In the genomic region with DNA sequence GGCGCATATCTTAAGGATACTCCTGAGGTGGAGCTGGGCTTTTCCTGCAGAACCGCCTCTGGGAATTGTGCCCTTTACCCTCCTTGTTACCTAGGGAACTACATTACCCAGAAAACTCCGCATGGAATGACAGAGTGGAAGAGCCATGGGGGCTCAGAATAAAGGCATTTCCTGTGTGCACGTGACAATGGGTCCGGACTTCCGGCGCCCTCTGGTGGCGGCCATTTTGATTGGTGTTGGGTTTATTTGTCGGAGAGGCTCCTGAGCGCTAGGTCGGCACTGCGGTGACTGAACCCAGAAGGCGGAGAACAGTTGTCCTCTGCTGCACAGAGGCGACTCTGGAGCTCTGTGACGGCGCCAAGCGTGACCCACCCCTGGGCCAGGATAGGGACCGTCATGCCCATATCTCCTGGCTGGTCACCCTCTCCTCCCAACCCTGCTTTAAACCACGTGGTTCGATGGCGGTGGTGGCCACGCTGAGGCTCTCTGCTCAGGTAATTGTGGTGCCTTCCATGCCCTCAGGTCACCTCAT, we compare ENCODE assay signal across 8 cellular contexts. TPM values are rescaled to one million over a fixed set of nuclear protein-coding genes. Genes with fewer than 3 reads are reported as not detected.
A peak's percentile ranks its signal among the peaks of the same experiment; 100 is the strongest.
DNase-seq lines count a peak whose midpoint lies in the region; ATAC-seq and TF ChIP-seq lines count a peak whose summit lies in the region.

A gene (plus strand): TSS at position 229 of the 532 bp plus-strand sequence. CDS start 230 bp downstream, at position 459.

- H3K9me3 ChIP-seq in BE2C (no peaks in the 10 kb centered on the region), muscle layer of duodenum (ENCODE audit: control insufficient read depth in 1 of 2, low read length in 2 of 2) (no peaks in the 10 kb centered on the region), tibial artery (no peaks in the 10 kb centered on the region)

- ATAC-seq in GM21423 (IDR thresholded peaks at IDR 0.05; ENCODE audit: unreplicated experiment), result no peak

- DNase-seq in BE2C, result peak; percentile 52
- DNase-seq in LNCaP clone FGC (ENCODE audit: low read depth), result no peak
- peak; percentile 6 to 11 for DNase-seq in activated T-helper 1 cell treated with anti-CD3 and anti-CD28 coated beads, Interleukin-2, amount 50 U/mL, for 16 hours (ENCODE audit: low read depth in 1 of 2, low spot score in 1 of 2)
- peak; percentile 73 for DNase-seq in fibroblast of villous mesenchyme (ENCODE audit: low read depth)
- DNase-seq in tibial artery, result peak; percentile 53 to 78
- DNase-seq in HuH-7.5 (ENCODE audit: low spot score), result no peak

- H3K4me3 ChIP-seq in BE2C (ENCODE audit: low read depth, low read length) (no peak within 1 kb of the TSS), LNCaP clone FGC (ENCODE audit: low read depth, low read length) (no peak within 1 kb of the TSS), fibroblast of villous mesenchyme (ENCODE audit: low read depth, low read length) (peak within 1 kb of the TSS; percentile 65), muscle layer of duodenum (ENCODE audit: low read depth in 1 of 2, low read length in 2 of 2) (peak within 1 kb of the TSS; percentile 55 to 62), tibial artery (peak within 1 kb of the TSS; percentile 47 to 55)

- H3K36me3 ChIP-seq in BE2C (peaks cover 22% of the 10 kb centered on the region), muscle layer of duodenum (ENCODE audit: control insufficient read depth in 1 of 2, insufficient read depth in 2 of 2, low read length in 2 of 2) (no peaks in the 10 kb centered on the region), tibial artery (peaks cover 0 to 9% (median 0%) of the 10 kb centered on the region in 3 donors)

- H3K27me3 ChIP-seq in BE2C (no peaks in the 10 kb centered on the region), muscle layer of duodenum (ENCODE audit: low read depth, low read length) (no peaks in the 10 kb centered on the region), tibial artery (no peaks in the 10 kb centered on the region)

- TF ChIP-seq CTCF in BE2C (IDR thresholded peaks at IDR 0.05; ENCODE audit: low read depth, low read length) (peak; percentile 48), LNCaP clone FGC (IDR thresholded peaks at IDR 0.05; ENCODE audit: control insufficient read depth, extremely low read depth, insufficient read depth) (peak; percentile 31; the same call in 1 of the 2 replicates), fibroblast of villous mesenchyme (IDR thresholded peaks at IDR 0.05; ENCODE audit: insufficient read depth, low read depth, low read length) (peak; percentile 38), tibial artery (IDR thresholded peaks at IDR 0.05) (peak; percentile 18 to 27)

- H3K27ac ChIP-seq in muscle layer of duodenum (ENCODE audit: low read length), result peak within 1 kb of the TSS; percentile 40
- peak within 1 kb of the TSS in 1 of 2 donors; percentile 60 for H3K27ac ChIP-seq in tibial artery

- H3K4me1 ChIP-seq in BE2C (no peaks in the 10 kb centered on the region), muscle layer of duodenum (ENCODE audit: control insufficient read depth in 1 of 2, insufficient read depth in 2 of 2, low read length in 2 of 2) (peaks cover 0 to 5% of the 10 kb centered on the region in 2 donors), tibial artery (peaks cover 0 to 5% (median 0%) of the 10 kb centered on the region in 4 donors)

- intact Hi-C loops in tibial artery (cut with DNase I; ENCODE audit: low total_unique reads), result no loop called here

RNA-seq across cellular contexts. Expression of the gene that starts here (rescaled TPM):
- polyA plus RNA-seq in BE2C (2012; ENCODE audit: insufficient read depth, insufficient read length, low read depth), result 1.3 TPM
- 25.1 and 28.1 TPM in 2 replicates for total RNA-seq in fibroblast of villous mesenchyme

Comparison
In these comparisons a context has a peak if more than half of its experiments do, and no peak if none do; other contexts are left out.
1. DNase-seq: peak in BE2C (single experiment), activated T-helper 1 cell treated with anti-CD3 and anti-CD28 coated beads, Interleukin-2, amount 50 U/mL, for 16 hours (2 of 2), fibroblast of villous mesenchyme (single experiment) and tibial artery (2 of 2); none in LNCaP clone FGC (single experiment) and HuH-7.5 (single experiment).
2. H3K4me3 ChIP-seq: peak in fibroblast of villous mesenchyme (single experiment), muscle layer of duodenum (2 of 2) and tibial artery (2 of 2); none in BE2C (single experiment) and LNCaP clone FGC (single experiment).
3. Peak in every context shown above with its lines, with median percentiles within 50 percentile points of each other: CTCF ChIP-seq.